ENCODE assay signal across 27 cellular contexts in the genomic region with DNA sequence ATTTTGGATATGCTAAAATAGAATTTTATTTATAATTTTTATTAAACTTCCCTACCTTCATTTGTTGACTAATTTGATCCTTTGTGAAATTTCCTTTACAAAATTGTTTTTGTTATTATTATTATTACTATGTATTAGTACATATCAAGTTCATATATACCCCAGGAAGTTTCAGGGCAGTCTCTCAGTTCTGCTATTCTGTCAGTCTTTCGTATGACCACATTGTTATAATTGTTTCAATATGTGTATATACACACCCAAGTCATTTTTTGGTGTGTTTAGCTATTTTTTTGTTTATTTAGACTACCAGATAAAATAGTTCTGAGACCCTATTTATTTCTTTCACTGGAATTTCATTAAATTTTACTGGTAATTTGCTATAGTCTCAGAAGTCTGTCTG.
"Had no signal": no experiment of that assay in that cellular context is flagged by ENCODE, and none has a peak within 500 bp of the region (broad histone marks: within the 10 kb centered on the region; RNA-seq: fewer than 3 reads in every experiment).

No MANE protein-coding gene starts in this region.

- H3K27me3 ChIP-seq: gastrocnemius medialis, heart left ventricle, hepatocyte, neural progenitor cell, right atrium auricular region, suprapubic skin, transverse colon, upper lobe of right lung, uterus had no signal

- DNase-seq: effector CD8-positive, alpha-beta T cell; endodermal cell; foreskin fibroblast; gastrocnemius medialis; heart left ventricle; kidney; mucosa of descending colon; naive B cell; stimulated activated CD4-positive, alpha-beta T cell treated with anti-CD3 and anti-CD28 coated beads, Interleukin-12 subunit alpha, Interleukin-12 subunit beta, amount 100 ng/mL, for 4 hours; stimulated activated CD4-positive, alpha-beta T cell treated with anti-CD3 and anti-CD28 coated beads, Interleukin-1b, Interleukin-23, amount 100 ng/mL, for 48 hours; stimulated activated CD4-positive, alpha-beta T cell treated with anti-CD3 and anti-CD28 coated beads, Interleukin-4, amount 100 ng/mL, for 1 hour; stimulated activated CD8-positive, alpha-beta memory T cell treated with anti-CD3 and anti-CD28 coated beads, Interleukin-4, amount 100 ng/mL, for 48 hours; stimulated activated naive CD4-positive, alpha-beta T cell; stimulated activated naive CD8-positive, alpha-beta T cell treated with anti-CD3 and anti-CD28 coated beads, Interleukin-15, amount 100 ng/mL, for 72 hours; transverse colon; upper lobe of right lung; uterus had no signal

- H3K4me3 ChIP-seq: gastrocnemius medialis, heart left ventricle, hepatocyte, lung, mucosa of descending colon, neural progenitor cell, prostate gland, right atrium auricular region, smooth muscle cell, suprapubic skin, transverse colon, upper lobe of right lung, uterus had no signal

- ATAC-seq: esophagus mucosa; gastrocnemius medialis; heart left ventricle; left lobe of liver; mucosa of descending colon; sciatic nerve; stimulated activated naive CD8-positive, alpha-beta T cell treated with anti-CD3 and anti-CD28 coated beads, Interleukin-15, amount 100 ng/mL, for 72 hours; upper lobe of right lung had no signal

- H3K9me3 ChIP-seq: gastrocnemius medialis, heart left ventricle, mucosa of descending colon, prostate gland, right atrium auricular region, suprapubic skin, transverse colon, upper lobe of right lung, uterus had no signal

- H3K36me3 ChIP-seq: gastrocnemius medialis, heart left ventricle, neural progenitor cell, prostate gland, right atrium auricular region, suprapubic skin, transverse colon, upper lobe of right lung, uterus had no signal
